Comparison of ENCODE assay signal across 22 cellular contexts in genomic region chr16:27628216-27628945, GRCh38.
DNase-seq lines count a peak whose midpoint lies in the region; ATAC-seq and TF ChIP-seq lines count a peak whose summit lies in the region.
"Had no signal": no experiment of that assay in that cellular context is flagged by ENCODE, and none has a peak within 500 bp of the region (broad histone marks: within the 10 kb centered on the region; RNA-seq: fewer than 3 reads in every experiment).

No MANE protein-coding gene starts in this region.

- no peaks in the 10 kb centered on the region for H3K9me3 Mint-ChIP-seq in CD14-positive monocyte
- H3K9me3 Mint-ChIP-seq: activated naive CD4-positive, alpha-beta T cell treated with anti-CD3 and anti-CD28 coated beads, Interleukin-2, amount 10 ng/mL, durations not matched to agents 7 days and 5 days; H9; natural killer cell had no signal

- intact Hi-C loops in ovary (cut with DNase I) (loop anchor here in 1 of 4 donors (10.0 kb wide), 1 partner anchor 94 kb away; no protein-coding TSS in a partner anchor), CD14-positive monocyte (cut with micrococcal nuclease) (no loop called here), head of caudate nucleus (cut with DNase I) (no loop called here)

- no peak overlapping the region for H3K4me3 ChIP-seq in fibroblast of the aortic adventitia (ENCODE audit: low read depth, low read length)
- no peak overlapping the region for H3K4me3 ChIP-seq in ovary
- H3K4me3 ChIP-seq: gastroesophageal sphincter, lung, Peyer's patch had no signal

- no peaks in the 10 kb centered on the region for H3K27me3 ChIP-seq in ovary
- H3K27me3 ChIP-seq: gastroesophageal sphincter, Peyer's patch had no signal

- H3K27me3 Mint-ChIP-seq in CD14-positive monocyte (ENCODE audit: low read depth in 3 of 3): peaks cover 0 to 1% (median 0%) of the 10 kb centered on the region in 3 donors
- H3K27me3 Mint-ChIP-seq: activated naive CD4-positive, alpha-beta T cell treated with anti-CD3 and anti-CD28 coated beads, Interleukin-2, amount 10 ng/mL, durations not matched to agents 7 days and 5 days had no signal

- TF ChIP-seq EP300 in ovary (IDR thresholded peaks at IDR 0.05): no peak

- WGBS in ovary, 3 donors: 24 to 31% (median 25%) methylated on average over 15 of the region's 15 CpGs

- peaks cover 32 to 34% of the 10 kb centered on the region in 2 donors for H3K36me3 Mint-ChIP-seq in CD14-positive monocyte
- H3K36me3 Mint-ChIP-seq: activated naive CD4-positive, alpha-beta T cell treated with anti-CD3 and anti-CD28 coated beads, Interleukin-2, amount 10 ng/mL, durations not matched to agents 7 days and 5 days had no signal

- H3K4me1 ChIP-seq in ovary (ENCODE audit: insufficient read depth): peaks cover 16% of the 10 kb centered on the region

- no peaks in the 10 kb centered on the region for H3K4me1 Mint-ChIP-seq in CD14-positive monocyte
- H3K4me1 Mint-ChIP-seq: activated naive CD4-positive, alpha-beta T cell treated with anti-CD3 and anti-CD28 coated beads, Interleukin-2, amount 10 ng/mL, durations not matched to agents 7 days and 5 days; natural killer cell had no signal

- DNase-seq in NCI-H1417 (lab: John Stamatoyannopoulos, UW) (peak in 2 of 3 experiments; percentile 42 to 71), NCI-H1417 treated with DMSO at 0.1 percent for 48 hours (lab: John Stamatoyannopoulos, UW) (no peak), NCI-H2227 (lab: John Stamatoyannopoulos, UW; ENCODE audit: unreplicated experiment) (peak; percentile 88), fibroblast of the aortic adventitia (ENCODE audit: low read depth) (peak; percentile 16), ovary (peak; percentile 37 to 65 (median 45)), CD14-positive monocyte (ENCODE audit: low spot score) (no peak), head of caudate nucleus (no peak)
- DNase-seq: 8988T; activated CD4-positive, alpha-beta T cell treated with anti-CD3 and anti-CD28 coated beads, Interleukin-2, amount 50 U/mL, for 48 hours; activated naive CD4-positive, alpha-beta T cell treated with anti-CD3 and anti-CD28 coated beads, Interleukin-2, amount 10 ng/mL, durations not matched to agents 7 days and 5 days; activated T-cell treated with anti-CD3 and anti-CD28 coated beads, Interleukin-2, amount 50 U/mL, for 1 hour; C1 segment of cervical spinal cord; DMS79; H9; natural killer cell; NCI-H187; NCI-H526 treated with DMSO at 0.1 percent for 48 hours; Peyer's patch; stimulated activated naive CD8-positive, alpha-beta T cell treated with anti-CD3 and anti-CD28 coated beads, Interleukin-15, Interleukin-2, amounts not matched to agents 100 U/mL and 50 U/mL, for 24 hours had no signal

- H3K9me3 ChIP-seq in ovary: no peaks in the 10 kb centered on the region
- H3K9me3 ChIP-seq: gastroesophageal sphincter, Peyer's patch had no signal

- H3K4me3 Mint-ChIP-seq in CD14-positive monocyte: no peak overlapping the region
- H3K4me3 Mint-ChIP-seq: activated naive CD4-positive, alpha-beta T cell treated with anti-CD3 and anti-CD28 coated beads, Interleukin-2, amount 10 ng/mL, durations not matched to agents 7 days and 5 days; H9; natural killer cell had no signal

- H3K27ac Mint-ChIP-seq in CD14-positive monocyte: no peak overlapping the region
- H3K27ac Mint-ChIP-seq: activated naive CD4-positive, alpha-beta T cell treated with anti-CD3 and anti-CD28 coated beads, Interleukin-2, amount 10 ng/mL, durations not matched to agents 7 days and 5 days; H9; natural killer cell had no signal

- no peaks in the 10 kb centered on the region for H3K36me3 ChIP-seq in ovary
- H3K36me3 ChIP-seq: Peyer's patch had no signal

- no peak for ATAC-seq in HG03442 (IDR thresholded peaks at IDR 0.05; ENCODE audit: unreplicated experiment)
- ATAC-seq: gastroesophageal sphincter; natural killer cell; stimulated activated naive CD8-positive, alpha-beta T cell treated with anti-CD3 and anti-CD28 coated beads, Interleukin-15, Interleukin-2, amounts not matched to agents 100 U/mL and 50 U/mL, for 24 hours had no signal

- TF ChIP-seq CTCF in fibroblast of the aortic adventitia (IDR thresholded peaks at IDR 0.05; ENCODE audit: insufficient read depth, low read length) (no peak), ovary (IDR thresholded peaks at IDR 0.05) (no peak), CD14-positive monocyte (IDR thresholded peaks at IDR 0.05) (no peak)

- peak overlapping the region in 1 of 2 donors; percentile 54 for H3K27ac ChIP-seq in ovary
- H3K27ac ChIP-seq: gastroesophageal sphincter, Peyer's patch had no signal

- no peak for TF ChIP-seq POLR2A in ovary (IDR thresholded peaks at IDR 0.05)

Comparison
In these comparisons a context has a peak if more than half of its experiments do, and no peak if none do; other contexts are left out.
1. DNase-seq: peak in NCI-H1417 (2 of 3), NCI-H2227 (single experiment), fibroblast of the aortic adventitia (single experiment) and ovary (5 of 5); none in NCI-H1417 treated with DMSO at 0.1 percent for 48 hours (single experiment), CD14-positive monocyte (single experiment) and head of caudate nucleus (0 of 42).